Comparison of ENCODE assay signal across 1 cellular context in genomic region chr1:85398391-85399064, GRCh38.
TF ChIP-seq lines count a peak whose summit lies in the region.

No MANE protein-coding gene starts in this region.

TF ChIP-seq in WTC11, 78 proteins besides CTCF, POLR2A, EP300 and RAD21 (continued from another document):
- TF ChIP-seq ARID4B (CRISPR knock-in tag; IDR thresholded peaks at IDR 0.05; ENCODE audit: borderline replicate concordance) (no peak), FOXK1 (CRISPR knock-in tag; IDR thresholded peaks at IDR 0.05) (no peak), ESRRA (CRISPR knock-in tag; IDR thresholded peaks at IDR 0.05; ENCODE audit: borderline replicate concordance) (no peak), E2F5 (CRISPR knock-in tag; IDR thresholded peaks at IDR 0.05) (no peak), ERG (CRISPR knock-in tag; IDR thresholded peaks at IDR 0.05) (no peak), PRRX2 (CRISPR knock-in tag; IDR thresholded peaks at IDR 0.05) (no peak), NFATC4 (CRISPR knock-in tag; IDR thresholded peaks at IDR 0.05) (no peak), MAX (CRISPR knock-in tag; IDR thresholded peaks at IDR 0.05) (no peak)
